9 cellular contexts compared by ENCODE assay signal in genomic region chr6:105810105-105810921, GRCh38.
A peak's percentile ranks its signal among the peaks of the same experiment; 100 is the strongest.
DNase-seq lines count a peak whose midpoint lies in the region; ATAC-seq and TF ChIP-seq lines count a peak whose summit lies in the region.
"Had no signal": no experiment of that assay in that cellular context is flagged by ENCODE, and none has a peak within 500 bp of the region (broad histone marks: within the 10 kb centered on the region; RNA-seq: fewer than 3 reads in every experiment).

No MANE protein-coding gene starts in this region.

- H3K4me1 Mint-ChIP-seq in activated CD4-positive, alpha-beta memory T cell treated with anti-CD3 and anti-CD28 coated beads for 36 hours (ENCODE audit: low read depth) = peaks cover 42% of the 10 kb centered on the region

- no peak overlapping the region for H3K4me3 Mint-ChIP-seq in activated CD4-positive, alpha-beta memory T cell treated with anti-CD3 and anti-CD28 coated beads for 36 hours

- no peaks in the 10 kb centered on the region for H3K9me2 ChIP-seq in Loucy (replicated peaks; ENCODE audit: low read depth, low read length)

- POLR2A ChIA-PET in activated CD4-positive, alpha-beta memory T cell treated with anti-CD3 and anti-CD28 coated beads for 36 hours (lab: Charles Lee) = interaction anchor here (0.7 to 1.7 kb wide), 6 partner anchors 80 to 354 kb away, joined by 3 to 8 read pairs (median 3); no protein-coding TSS in a partner anchor

- H3F3A ChIP-seq in Loucy (ENCODE audit: low read depth) = peaks cover 5% of the 10 kb centered on the region; the same call in 1 of the 2 replicates

- peak; percentile 69 for ATAC-seq in GM21576 (IDR thresholded peaks at IDR 0.05; ENCODE audit: unreplicated experiment)
- peak; percentile 78 for ATAC-seq in gastroesophageal sphincter
- ATAC-seq in GM19397 (IDR thresholded peaks at IDR 0.05; ENCODE audit: unreplicated experiment) = no peak

- H3K36me3 Mint-ChIP-seq in activated CD4-positive, alpha-beta memory T cell treated with anti-CD3 and anti-CD28 coated beads for 36 hours = no peaks in the 10 kb centered on the region

- H3K4me3 ChIP-seq in Loucy (ENCODE audit: low read length, poor library complexity, severe bottlenecking) (peak overlapping the region; percentile 53), gastroesophageal sphincter (no peak overlapping the region)

- H4K20me1 ChIP-seq in Loucy (ENCODE audit: insufficient read depth, low read length, poor library complexity, severe bottlenecking) = no peaks in the 10 kb centered on the region

- H3K9me3 ChIP-seq in Loucy (ENCODE audit: insufficient read depth, low read depth, low read length) = no peaks in the 10 kb centered on the region
- H3K9me3 ChIP-seq in gastroesophageal sphincter = no peaks in the 10 kb centered on the region
- H3K9me3 ChIP-seq: neutrophil had no signal

- no peak for TF ChIP-seq POLR2A in gastroesophageal sphincter (IDR thresholded peaks at IDR 0.05)

- peak overlapping the region; percentile 24; the same call in 1 of the 2 replicates for H2AFZ ChIP-seq in Loucy (ENCODE audit: low read length)

- CTCF ChIA-PET in activated CD4-positive, alpha-beta memory T cell treated with anti-CD3 and anti-CD28 coated beads for 36 hours (lab: Charles Lee) = interaction anchor here (1.1 kb wide), 1 partner anchor 171 kb away, joined by 3 read pairs; no protein-coding TSS in a partner anchor

- TF ChIP-seq EP300 in gastroesophageal sphincter (IDR thresholded peaks at IDR 0.05) = no peak

- H3K36me3 ChIP-seq in Loucy (ENCODE audit: insufficient read depth, low read length) (no peaks in the 10 kb centered on the region), gastroesophageal sphincter (no peaks in the 10 kb centered on the region)
- H3K36me3 ChIP-seq: neutrophil had no signal

- peak overlapping the region; percentile 53 for H3K27ac Mint-ChIP-seq in activated CD4-positive, alpha-beta memory T cell treated with anti-CD3 and anti-CD28 coated beads for 36 hours

- H3K4me1 ChIP-seq in Loucy (ENCODE audit: insufficient read depth, low read length, poor library complexity, severe bottlenecking) = peaks cover 45% of the 10 kb centered on the region
- peaks cover 0 to 22% (median 0%) of the 10 kb centered on the region in 3 donors for H3K4me1 ChIP-seq in gastroesophageal sphincter

- no peak overlapping the region for H3K27ac ChIP-seq in gastroesophageal sphincter
- H3K27ac ChIP-seq: neutrophil had no signal

- peaks cover 10% of the 10 kb centered on the region for H3K27me3 Mint-ChIP-seq in activated CD4-positive, alpha-beta memory T cell treated with anti-CD3 and anti-CD28 coated beads for 36 hours

- intact Hi-C loops in activated CD4-positive, alpha-beta memory T cell treated with anti-CD3 and anti-CD28 coated beads for 36 hours (cut with micrococcal nuclease) = loop anchor here (1.0 to 5.0 kb wide), 8 partner anchors 17 to 354 kb away; no protein-coding TSS in a partner anchor

- TF ChIP-seq CTCF in Loucy (conservative IDR thresholded peaks at IDR 0.05; ENCODE audit: low read length) = no peak
- no peak for TF ChIP-seq CTCF in gastroesophageal sphincter (IDR thresholded peaks at IDR 0.05)

- H3K9me3 Mint-ChIP-seq in activated CD4-positive, alpha-beta memory T cell treated with anti-CD3 and anti-CD28 coated beads for 36 hours = no peaks in the 10 kb centered on the region

- DNase-seq in COLO829 (ENCODE audit: low spot score) (peak; percentile 79), SHP77 (lab: John Stamatoyannopoulos, UW) (no peak)
- peak; percentile 82 for DNase-seq in activated CD4-positive, alpha-beta memory T cell treated with anti-CD3 and anti-CD28 coated beads for 36 hours
- peak; percentile 26 for DNase-seq in stimulated activated CD4-positive, alpha-beta T cell treated with anti-CD3 and anti-CD28 coated beads, Interleukin-4, amount 100 ng/mL, for 1 hour

- H3K9ac ChIP-seq in Loucy (ENCODE audit: low read depth, low read length, poor library complexity, severe bottlenecking) = peak overlapping the region; percentile 55

- no peaks in the 10 kb centered on the region for H3K79me2 ChIP-seq in Loucy (ENCODE audit: insufficient read depth, low read length)

- 0 to 28% methylated on average over 2 to 3 of the region's 4 CpGs for WGBS in gastroesophageal sphincter (ENCODE audit: low coverage in 1 of 2), 2 donors

- H3K4me2 ChIP-seq in Loucy (ENCODE audit: low read depth, low read length, poor library complexity, severe bottlenecking) = peak overlapping the region; percentile 72

- H3K27me3 ChIP-seq in Loucy (ENCODE audit: insufficient read depth, low read length, poor library complexity, severe bottlenecking) = no peaks in the 10 kb centered on the region
- no peaks in the 10 kb centered on the region for H3K27me3 ChIP-seq in gastroesophageal sphincter
- H3K27me3 ChIP-seq: neutrophil had no signal

Comparison
In these comparisons a context has a peak if more than half of its experiments do, and no peak if none do; other contexts are left out.
1. DNase-seq: peak in COLO829 (single experiment), activated CD4-positive, alpha-beta memory T cell treated with anti-CD3 and anti-CD28 coated beads for 36 hours (single experiment) and stimulated activated CD4-positive, alpha-beta T cell treated with anti-CD3 and anti-CD28 coated beads, Interleukin-4, amount 100 ng/mL, for 1 hour (single experiment); none in SHP77 (0 of 2).